In genomic region chr17:76239538-76240274, GRCh38 we compare ENCODE assay signal across 8 cellular contexts. TPM values are rescaled to one million over a fixed set of nuclear protein-coding genes. Genes with fewer than 3 reads are reported as not detected.
A peak's percentile ranks its signal among the peaks of the same experiment; 100 is the strongest.
DNase-seq lines count a peak whose midpoint lies in the region; ATAC-seq and TF ChIP-seq lines count a peak whose summit lies in the region.

No MANE protein-coding gene starts in this region.

- in situ Hi-C loops in GM13976 (cut with MboI; ENCODE audit: low sequenced_read_pairs, unreplicated experiment): no loop called here

- POLR2A ChIA-PET in naive thymus-derived CD8-positive, alpha-beta T cell (lab: Charles Lee): interaction anchor here (1.6 to 31.3 kb wide), 9 partner anchors 24 to 60 kb away, joined by 3 to 923 read pairs (median 7); partner anchors contain the start of gene UBALD2

- peak in 3 of 10 donors; percentile 10 to 25 (median 20) for DNase-seq in naive thymus-derived CD8-positive, alpha-beta T cell
- no peak for DNase-seq in GF-D8 (lab: John Stamatoyannopoulos, UW)
- DNase-seq in NCI-H345 treated with DMSO at 0.1 percent for 48 hours (lab: John Stamatoyannopoulos, UW; ENCODE audit: unreplicated experiment): no peak
- DNase-seq in GM13976 (ENCODE audit: low spot score): no peak

- ATAC-seq in GM19324 (IDR thresholded peaks at IDR 0.05; ENCODE audit: low FRiP score, unreplicated experiment): peak; percentile 16
- ATAC-seq in naive thymus-derived CD8-positive, alpha-beta T cell: peak; percentile 16 to 17
- no peak for ATAC-seq in HG03378 (IDR thresholded peaks at IDR 0.05; ENCODE audit: unreplicated experiment)

- no peak overlapping the region for H3K9ac ChIP-seq in KMS-11

- peaks cover 4% of the 10 kb centered on the region; the same call in 1 of the 2 replicates for H3K79me2 ChIP-seq in KMS-11 (ENCODE audit: insufficient read depth, low read depth)

- H3K4me2 ChIP-seq in KMS-11: peak overlapping the region; percentile 43

- peaks cover 41% of the 10 kb centered on the region for H3K4me1 ChIP-seq in KMS-11 (ENCODE audit: low read depth, poor library complexity, severe bottlenecking)

- intact Hi-C loops in dendritic cell treated with granulocyte-macrophage colony-stimulating factor and Interleukin-4, amounts not matched to agents 40 ng/mL and 50 ng/mL, for 4 days (cut with micrococcal nuclease): loop anchor here (5.0 kb wide), 1 partner anchor 38 kb away; no protein-coding TSS in a partner anchor

- no peaks in the 10 kb centered on the region for H3K9me3 Mint-ChIP-seq in dendritic cell treated with granulocyte-macrophage colony-stimulating factor and Interleukin-4, amounts not matched to agents 40 ng/mL and 50 ng/mL, for 4 days
- no peaks in the 10 kb centered on the region for H3K9me3 Mint-ChIP-seq in naive thymus-derived CD8-positive, alpha-beta T cell

- H3K4me3 ChIP-seq in KMS-11 (IDR thresholded peaks at IDR 0.05; ENCODE audit: insufficient read depth, low read depth, low read length): no peak overlapping the region

- H4K20me1 ChIP-seq in KMS-11 (ENCODE audit: insufficient read depth): no peaks in the 10 kb centered on the region

- no peaks in the 10 kb centered on the region for H3K27me3 ChIP-seq in KMS-11 (ENCODE audit: insufficient read depth, low read depth)

- peak overlapping the region; percentile 24; the same call in 1 of the 2 replicates for H2AFZ ChIP-seq in KMS-11 (ENCODE audit: low read depth)

- H3K27me3 Mint-ChIP-seq in dendritic cell treated with granulocyte-macrophage colony-stimulating factor and Interleukin-4, amounts not matched to agents 40 ng/mL and 50 ng/mL, for 4 days: peaks cover 67% of the 10 kb centered on the region
- peaks cover 0 to 9% (median 0%) of the 10 kb centered on the region in 5 donors for H3K27me3 Mint-ChIP-seq in naive thymus-derived CD8-positive, alpha-beta T cell

- TF ChIP-seq CTCF in KMS-11 (conservative IDR thresholded peaks at IDR 0.05; ENCODE audit: low read depth, low read length): no peak
- no peak for TF ChIP-seq CTCF in GM13976 (IDR thresholded peaks at IDR 0.05; ENCODE audit: borderline replicate concordance, control extremely low read depth, extremely low read depth, insufficient read depth, missing control alignments)

- H3K36me3 Mint-ChIP-seq in dendritic cell treated with granulocyte-macrophage colony-stimulating factor and Interleukin-4, amounts not matched to agents 40 ng/mL and 50 ng/mL, for 4 days (ENCODE audit: low read depth): no peaks in the 10 kb centered on the region
- peaks cover 0 to 2% (median 0%) of the 10 kb centered on the region in 3 donors for H3K36me3 Mint-ChIP-seq in naive thymus-derived CD8-positive, alpha-beta T cell

- no peak overlapping the region for H3K27ac Mint-ChIP-seq in dendritic cell treated with granulocyte-macrophage colony-stimulating factor and Interleukin-4, amounts not matched to agents 40 ng/mL and 50 ng/mL, for 4 days
- H3K27ac Mint-ChIP-seq in naive thymus-derived CD8-positive, alpha-beta T cell: peak overlapping the region; percentile 63 to 95 (median 92)

- peak overlapping the region; percentile 53 for H3K4me3 Mint-ChIP-seq in dendritic cell treated with granulocyte-macrophage colony-stimulating factor and Interleukin-4, amounts not matched to agents 40 ng/mL and 50 ng/mL, for 4 days
- H3K4me3 Mint-ChIP-seq in naive thymus-derived CD8-positive, alpha-beta T cell: peak overlapping the region; percentile 80 to 94 (median 87)

- no peaks in the 10 kb centered on the region for H3K36me3 ChIP-seq in KMS-11 (ENCODE audit: insufficient read depth)

- no peak overlapping the region for H3K27ac ChIP-seq in KMS-11

- peaks cover 14% of the 10 kb centered on the region for H3K4me1 Mint-ChIP-seq in dendritic cell treated with granulocyte-macrophage colony-stimulating factor and Interleukin-4, amounts not matched to agents 40 ng/mL and 50 ng/mL, for 4 days (ENCODE audit: low read depth)
- H3K4me1 Mint-ChIP-seq in naive thymus-derived CD8-positive, alpha-beta T cell: peaks cover 27 to 60% (median 55%) of the 10 kb centered on the region in 4 donors

RNA-seq across cellular contexts. Expression of gene RNF157, which starts 0.6 kb away (rescaled TPM):
- total RNA-seq in naive thymus-derived CD8-positive, alpha-beta T cell: 10 to 100 TPM; 46.1 to 46.4 TPM
- 10 to 100 TPM in 2 of 3 donors, 1 to 10 TPM in 1; 4.9 to 29.4 (median 10.5) TPM for polyA plus RNA-seq in naive thymus-derived CD8-positive, alpha-beta T cell

RNA-seq across cellular contexts. Expression of gene UBALD2, which starts 25.4 kb away (rescaled TPM):
- total RNA-seq in naive thymus-derived CD8-positive, alpha-beta T cell: 100 to 1,000 TPM; 111 to 122 TPM
- 1 to 10 TPM; 6.6 to 9.7 (median 8.2) TPM for polyA plus RNA-seq in naive thymus-derived CD8-positive, alpha-beta T cell
